Comparison of ENCODE assay signal across 20 cellular contexts in the genomic region with DNA sequence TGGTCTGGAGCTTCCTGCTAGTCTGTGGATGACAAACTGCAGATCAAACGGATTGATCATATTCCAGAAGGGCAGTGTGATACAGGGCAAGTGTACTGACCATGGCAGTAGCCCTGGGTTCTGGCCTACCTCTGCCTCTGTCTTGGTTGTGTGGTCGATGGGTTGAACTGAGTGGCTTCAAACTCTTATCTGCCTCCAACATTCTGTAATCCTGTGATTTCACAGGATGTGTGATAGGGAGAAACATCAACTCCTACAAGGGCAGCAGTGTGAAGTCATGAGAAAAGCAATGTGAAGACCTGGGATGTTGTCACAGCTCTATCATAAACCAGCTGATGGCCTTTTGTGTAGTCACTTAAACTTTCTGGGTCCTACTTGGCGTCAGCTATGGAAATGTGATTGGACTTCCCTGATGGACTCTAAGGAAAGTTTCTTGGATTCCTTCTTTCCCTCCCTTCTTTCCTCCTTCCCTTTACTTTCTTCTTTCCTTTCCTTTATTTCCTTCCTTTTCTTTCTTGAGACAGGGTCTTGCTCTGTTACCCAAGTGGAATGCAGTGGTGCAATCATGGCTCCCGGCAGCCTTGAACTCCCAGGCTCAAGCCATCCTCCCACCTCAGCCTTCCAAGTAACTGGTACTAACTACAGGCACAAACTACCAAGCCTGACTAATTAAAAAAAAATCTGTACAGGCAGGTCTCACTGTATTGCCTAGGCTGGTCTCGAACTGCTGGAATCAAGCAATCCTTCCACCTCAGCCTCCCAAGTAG.
"Had no signal": no experiment of that assay in that cellular context is flagged by ENCODE, and none has a peak within 500 bp of the region (broad histone marks: within the 10 kb centered on the region; RNA-seq: fewer than 3 reads in every experiment).

No MANE protein-coding gene starts in this region.

- H3K9me3 ChIP-seq: adrenal gland, esophagus squamous epithelium, left lung, spleen, testis, upper lobe of left lung had no signal

- ATAC-seq: activated naive CD4-positive, alpha-beta T cell treated with anti-CD3 and anti-CD28 coated beads, Interleukin-2, amount 50 U/mL, for 72 hours; left lung; stimulated activated memory B cell treated with anti-CD40 and anti-IgM and Interleukin-4, amounts not matched to agents 10 μg/mL and 1 μg/mL and 100 μg/mL, for 72 hours had no signal

- H3K27me3 ChIP-seq: adrenal gland, cardiac muscle cell, esophagus squamous epithelium, left lung, spleen, testis, upper lobe of left lung had no signal

- H3K27ac ChIP-seq: adrenal gland, cardiac muscle cell, esophagus squamous epithelium, left lung, spleen, testis, upper lobe of left lung had no signal

- H3K4me3 ChIP-seq: adrenal gland, cardiac muscle cell, esophagus squamous epithelium, left lung, spleen, testis, upper lobe of left lung had no signal

- FAIRE-seq: endothelial cell of umbilical vein had no signal

- H3K36me3 ChIP-seq: adrenal gland, cardiac muscle cell, esophagus squamous epithelium, left lung, spleen, upper lobe of left lung had no signal

- DNase-seq: activated CD4-positive, alpha-beta T cell treated with anti-CD3 and anti-CD28 coated beads, Interleukin-2, amount 50 U/mL, for 4 hours; activated gamma-delta T cell treated with Interleukin-2 at 50 U/mL for 16 hours; adrenal gland; dermis blood vessel endothelial cell; effector memory CD4-positive, alpha-beta T cell; esophagus squamous epithelium; left lung; midbrain; occipital lobe; posterior cingulate gyrus; retina; spleen; stimulated activated CD4-positive, alpha-beta T cell treated with anti-CD3 and anti-CD28 coated beads, Interleukin-4, amount 100 ng/mL, for 4 hours; T1000; testis; upper lobe of left lung had no signal

- H3K4me1 ChIP-seq: testis, upper lobe of left lung had no signal
